ENCODE assay signal across 8 cellular contexts in the genomic region with DNA sequence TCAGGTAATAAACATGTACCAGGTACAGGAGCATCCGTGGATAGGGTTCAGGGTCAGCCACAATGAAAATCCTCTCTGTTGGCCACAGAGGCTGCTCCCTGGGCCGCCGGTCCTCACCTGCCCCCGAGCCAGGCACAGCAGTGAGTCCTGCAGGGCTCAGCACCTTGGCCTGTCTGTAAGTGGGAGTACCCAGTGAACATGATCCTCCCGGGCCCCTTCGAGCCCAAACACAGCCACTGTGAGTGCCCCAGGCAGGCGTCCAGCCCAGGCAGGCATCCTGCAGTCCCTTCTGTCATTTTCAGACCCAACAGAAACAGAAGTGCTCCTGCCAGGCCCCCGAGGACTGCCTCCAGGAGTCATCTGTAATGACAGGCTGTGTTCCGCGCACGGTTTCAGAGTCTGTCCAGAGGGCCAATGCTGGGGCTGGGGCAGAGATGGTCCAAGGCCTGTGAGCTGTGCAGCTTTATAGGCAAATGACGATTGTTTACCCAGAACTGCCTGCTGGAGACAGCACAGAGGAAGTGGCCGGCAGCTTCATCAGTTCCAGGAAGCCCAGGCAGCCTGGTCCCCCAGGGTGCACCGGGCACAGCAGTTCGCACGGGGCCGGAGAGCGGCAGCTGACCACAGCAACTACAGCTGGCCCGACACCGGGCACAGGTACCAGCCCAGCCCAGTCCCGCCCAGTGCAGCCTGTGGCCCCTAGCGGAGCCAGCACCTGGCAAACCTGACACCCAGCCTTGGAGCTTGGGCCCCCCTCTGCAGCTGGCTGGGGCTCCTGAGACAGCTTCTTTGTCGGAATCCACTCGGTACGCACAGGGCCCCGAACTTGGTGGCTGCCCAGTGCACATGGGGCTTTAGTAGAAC. TPM values are rescaled to one million over a fixed set of nuclear protein-coding genes. Genes with fewer than 3 reads are reported as not detected.
A peak's percentile ranks its signal among the peaks of the same experiment; 100 is the strongest.
DNase-seq lines count a peak whose midpoint lies in the region; ATAC-seq and TF ChIP-seq lines count a peak whose summit lies in the region.

No MANE protein-coding gene starts in this region.

- peaks cover 28% of the 10 kb centered on the region for H3F3A ChIP-seq in SU-DHL-6 (ENCODE audit: insufficient read depth)

- DNase-seq in epithelial cell of prostate (ENCODE audit: low read depth, low spot score) (no peak), GM10266 (ENCODE audit: extremely low spot score) (no peak), GM03348 (ENCODE audit: low spot score) (no peak), MG63 (no peak)

- H3K36me3 ChIP-seq in SU-DHL-6 (ENCODE audit: low read length) (no peaks in the 10 kb centered on the region), MG63 (peaks cover 71% of the 10 kb centered on the region)

- peaks cover 95% of the 10 kb centered on the region for H3K79me2 ChIP-seq in SU-DHL-6 (ENCODE audit: insufficient read depth, low read length)

- H3K27ac ChIP-seq in SU-DHL-6 (ENCODE audit: low read depth, low read length) (peak overlapping the region; percentile 88), epithelial cell of prostate (peak overlapping the region; percentile 92)

- H3K36me3 Mint-ChIP-seq in nephron (ENCODE audit: low read depth), result no peaks in the 10 kb centered on the region

- H3K27ac Mint-ChIP-seq in nephron, result peak overlapping the region in 2 of 3 experiments; percentile 18 to 59

- no peaks in the 10 kb centered on the region for H3K9me3 ChIP-seq in SU-DHL-6 (ENCODE audit: insufficient read depth, low read length)
- H3K9me3 ChIP-seq in MG63, result no peaks in the 10 kb centered on the region

- H3K4me3 Mint-ChIP-seq in nephron, result no peak overlapping the region

- no peaks in the 10 kb centered on the region for H3K9me3 Mint-ChIP-seq in nephron

- H3K9ac ChIP-seq in SU-DHL-6 (ENCODE audit: low read length), result peak overlapping the region; percentile 22; the same call in 1 of the 2 replicates

- TF ChIP-seq CTCF in SU-DHL-6 (IDR thresholded peaks at IDR 0.05; ENCODE audit: insufficient read depth, low read length, poor library complexity, severe bottlenecking) (no peak), nephron (IDR thresholded peaks at IDR 0.05; ENCODE audit: unreplicated experiment in 3 of 3) (no peak), GM10266 (IDR thresholded peaks at IDR 0.05; ENCODE audit: control insufficient read depth, insufficient read depth, low read depth, missing control alignments) (no peak)

- ATAC-seq in GM18867 (IDR thresholded peaks at IDR 0.05; ENCODE audit: unreplicated experiment), result no peak

- H3K27me3 Mint-ChIP-seq in nephron (ENCODE audit: low read depth), result peaks cover 14% of the 10 kb centered on the region

- H3K4me2 ChIP-seq in SU-DHL-6 (ENCODE audit: low read depth, low read length, poor library complexity, severe bottlenecking), result peak overlapping the region; percentile 45

- H4K20me1 ChIP-seq in SU-DHL-6 (ENCODE audit: low read depth, low read length), result no peaks in the 10 kb centered on the region

- H3K4me3 ChIP-seq in SU-DHL-6 (ENCODE audit: insufficient read depth, low read length, poor library complexity, severe bottlenecking), result no peak overlapping the region
- no peak overlapping the region for H3K4me3 ChIP-seq in MG63

- peaks cover 57% of the 10 kb centered on the region for H3K4me1 Mint-ChIP-seq in nephron

- H2AFZ ChIP-seq in SU-DHL-6 (ENCODE audit: low read depth, low read length, severe bottlenecking), result no peak overlapping the region

- H3K9me2 ChIP-seq in SU-DHL-6 (replicated peaks; ENCODE audit: insufficient read depth, low read length), result no peaks in the 10 kb centered on the region

- TF ChIP-seq POLR2A in GM19099 (IDR thresholded peaks at IDR 0.05; ENCODE audit: extremely low read depth, insufficient read length, low read depth), result peak; percentile 13

- H3K27me3 ChIP-seq in SU-DHL-6 (ENCODE audit: low read length) (no peaks in the 10 kb centered on the region), MG63 (no peaks in the 10 kb centered on the region)

RNA-seq across cellular contexts. Expression of gene SLC7A5, which starts 13.2 kb away (rescaled TPM):
- 75.3 and 110 TPM in 2 replicates for total RNA-seq in MG63 (2014; rRNA removed; shearing (Covaris generic); ENCODE audit: low replicate concordance)
